2 cellular contexts compared by ENCODE assay signal in genomic region chr11:118485273-118485672, GRCh38.
TF ChIP-seq lines count a peak whose summit lies in the region.

No MANE protein-coding gene starts in this region.

TF ChIP-seq in SK-N-SH, 30 proteins besides CTCF, POLR2A, EP300 and RAD21:
- TF ChIP-seq JUND (IDR thresholded peaks at IDR 0.05) (no peak), FOSL2 (IDR thresholded peaks at IDR 0.05; ENCODE audit: borderline replicate concordance, low read depth) (no peak), EZH2phosphoT487 (IDR thresholded peaks at IDR 0.05; ENCODE audit: borderline replicate concordance, low read depth) (no peak), CHD2 (IDR thresholded peaks at IDR 0.05; ENCODE audit: low read length, partially characterized antibody) (no peak), ELF1 (IDR thresholded peaks at IDR 0.05) (no peak), GATA2 (CRISPR knock-in tag; IDR thresholded peaks at IDR 0.05) (no peak), TCF12 (IDR thresholded peaks at IDR 0.05) (no peak), TAF1 (IDR thresholded peaks at IDR 0.05; ENCODE audit: borderline replicate concordance, low read depth, low read length) (no peak), NRF1 (IDR thresholded peaks at IDR 0.05; ENCODE audit: low read depth, low read length) (no peak), MAX (IDR thresholded peaks at IDR 0.05; ENCODE audit: low read depth) (no peak), FOXJ3 (CRISPR knock-in tag; IDR thresholded peaks at IDR 0.05) (no peak), POLR2AphosphoS5 (IDR thresholded peaks at IDR 0.05; ENCODE audit: low read depth, low read length) (no peak), SIN3A (IDR thresholded peaks at IDR 0.05; ENCODE audit: borderline replicate concordance, low read depth, low read length) (no peak), NFIC (IDR thresholded peaks at IDR 0.05; ENCODE audit: borderline replicate concordance) (no peak)

TF ChIP-seq in SK-N-SH treated with all-trans-retinoic acid at 6 μM for 48 hours, 23 proteins besides CTCF, POLR2A, EP300 and RAD21:
- TF ChIP-seq ZNF70 (CRISPR knock-in tag; IDR thresholded peaks at IDR 0.05) = no peak
